ENCODE assay signal across 23 cellular contexts in the genomic region with DNA sequence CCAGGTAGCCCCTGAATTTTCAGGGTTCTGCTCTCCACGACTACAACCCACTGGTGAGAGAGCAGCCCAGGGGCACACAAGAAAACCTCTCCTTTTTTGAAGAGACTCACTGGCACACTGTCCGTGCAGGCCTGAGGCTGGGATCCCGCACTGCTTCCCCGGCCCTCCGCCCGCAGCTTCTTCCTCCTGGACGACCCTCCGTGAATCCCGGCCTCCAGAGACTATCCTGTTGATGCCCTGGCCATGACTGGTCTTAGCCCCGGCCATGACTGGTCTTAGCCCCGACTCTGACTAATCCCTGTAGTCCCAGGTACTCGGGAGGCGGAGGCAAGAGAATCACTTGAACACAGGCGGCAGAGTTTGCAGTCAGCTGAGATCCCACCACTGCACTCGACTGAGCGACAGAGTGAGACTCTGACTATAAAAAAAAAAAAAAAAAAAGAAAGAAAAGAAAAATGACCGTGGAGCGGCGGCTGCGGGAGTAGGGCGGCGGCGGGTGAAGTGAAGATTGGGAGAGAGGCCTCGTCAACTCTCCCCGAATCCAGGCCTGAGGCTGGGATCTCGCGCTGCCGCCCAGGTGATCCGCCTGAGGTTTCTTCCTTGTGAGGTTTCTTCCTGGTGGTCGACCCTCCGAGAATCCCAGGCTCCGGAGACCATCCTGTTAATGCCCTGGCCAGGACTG.
"Had no signal": no experiment of that assay in that cellular context is flagged by ENCODE, and none has a peak within 500 bp of the region (broad histone marks: within the 10 kb centered on the region; RNA-seq: fewer than 3 reads in every experiment).

No MANE protein-coding gene starts in this region.

- ATAC-seq: PC-3 had no signal

- DNase-seq: Karpas-422; KBM-7; MM.1S; MV-4-11; NCI-H1092; NCI-H1417 treated with DMSO at 0.1 percent for 48 hours; NCI-H1436 treated with DMSO at 0.1 percent for 48 hours; NCI-H187 treated with DMSO at 0.1 percent for 48 hours; NCI-H2029; NCI-H2081; NCI-H2171 treated with DMSO at 0.1 percent for 48 hours; NCI-H345; NCI-H446; NCI-H510A treated with DMSO at 0.1 percent for 48 hours; NCI-H524 treated with DMSO at 0.1 percent for 48 hours; NCI-H526 treated with DMSO at 0.1 percent for 48 hours; NK-92 treated with Interleukin-12 subunit alpha and Interleukin-12 subunit beta, amount 100 ng/mL, for 24 hours; OCI-M1; PC-3; Peyer's patch; Right ventricle myocardium superior; SHP77 treated with DMSO at 0.1 percent for 48 hours; SW 1271 had no signal
